In genomic region chr14:93977790-93978581, GRCh38 we compare ENCODE assay signal across 1 cellular context.
TF ChIP-seq lines count a peak whose summit lies in the region.

No MANE protein-coding gene starts in this region.

TF ChIP-seq in GM12878, 131 proteins besides CTCF, POLR2A, EP300 and RAD21 (continued from another document):
- TF ChIP-seq ZNF384 (IDR thresholded peaks at IDR 0.05; ENCODE audit: borderline replicate concordance, low read depth, low read length) (peak; percentile 47; the same call in 1 of the 2 replicates), TCF7 (IDR thresholded peaks at IDR 0.05; ENCODE audit: borderline replicate concordance) (peak; percentile 87), ZNF274 (IDR thresholded peaks at IDR 0.05; ENCODE audit: insufficient read depth, insufficient read length) (no peak), GATAD2B (conservative IDR thresholded peaks at IDR 0.05; ENCODE audit: low read depth) (peak; percentile 81; the same call in 1 of the 2 replicates), FOXM1 (IDR thresholded peaks at IDR 0.05; ENCODE audit: low read depth, low read length) (no peak), RB1 (IDR thresholded peaks at IDR 0.05; ENCODE audit: borderline replicate concordance) (peak; percentile 25; the same call in 1 of the 2 replicates), NR2C2 (IDR thresholded peaks at IDR 0.05; ENCODE audit: borderline replicate concordance, control insufficient read depth, insufficient read length, low read depth) (no peak), ZSCAN29 (IDR thresholded peaks at IDR 0.05) (0 out of 2 replicates have a peak, but pooled peaks have one; percentile 44), ZNF207 (IDR thresholded peaks at IDR 0.05; ENCODE audit: borderline replicate concordance) (no peak), STAT1 (conservative IDR thresholded peaks at IDR 0.05) (no peak), JUND (IDR thresholded peaks at IDR 0.05; ENCODE audit: low read depth, low read length) (no peak), ESRRA (IDR thresholded peaks at IDR 0.05; ENCODE audit: low read length) (no peak), E2F8 (IDR thresholded peaks at IDR 0.05; ENCODE audit: low read depth, partially characterized antibody) (no peak), MEF2B (IDR thresholded peaks at IDR 0.05; ENCODE audit: partially characterized antibody, poor library complexity, severe bottlenecking) (peak; percentile 94), MEF2A (IDR thresholded peaks at IDR 0.05; ENCODE audit: insufficient read depth, low read depth, low read length) (peak; percentile 38; the same call in 1 of the 2 replicates), E4F1 (IDR thresholded peaks at IDR 0.05; ENCODE audit: borderline replicate concordance, partially characterized antibody) (no peak), EED (IDR thresholded peaks at IDR 0.05; ENCODE audit: low read depth) (peak; percentile 82)
